ENCODE assay signal across 30 cellular contexts in the genomic region with DNA sequence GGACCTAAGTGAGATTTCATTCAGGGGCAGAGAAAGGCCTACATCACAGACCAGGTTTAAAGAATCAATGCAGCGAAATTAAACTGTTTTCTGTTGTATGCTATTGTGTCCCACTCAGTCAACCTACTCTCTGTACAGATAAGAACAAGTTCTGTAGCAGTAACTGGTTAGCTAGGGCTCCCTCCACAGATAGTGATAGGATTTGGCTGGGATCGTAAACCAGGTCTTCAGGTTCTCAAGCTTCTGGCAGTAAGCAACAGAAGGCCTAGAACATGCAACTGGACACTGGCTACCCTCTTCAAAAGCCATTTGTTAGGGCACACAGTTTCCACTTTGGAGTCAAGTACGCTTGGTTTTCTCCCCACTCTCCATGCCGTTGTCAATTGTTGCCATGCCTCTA.
"Had no signal": no experiment of that assay in that cellular context is flagged by ENCODE, and none has a peak within 500 bp of the region (broad histone marks: within the 10 kb centered on the region; RNA-seq: fewer than 3 reads in every experiment).

No MANE protein-coding gene starts in this region.

- H3K27ac ChIP-seq: KMS-11 had no signal

- H3K36me3 ChIP-seq: MG63 had no signal

- H3K4me2 ChIP-seq: KMS-11 had no signal

- H3K27me3 ChIP-seq: MG63 had no signal

- H3K9me3 ChIP-seq: MG63 had no signal

- H3K4me3 ChIP-seq: MG63 had no signal

- DNase-seq: Karpas-422, Kasumi-1, MG63, MM.1S, NCI-H1048, NCI-H1092, NCI-H1092 treated with DMSO at 0.1 percent for 48 hours, NCI-H1105, NCI-H1105 treated with DMSO at 0.1 percent for 48 hours, NCI-H1417 treated with DMSO at 0.1 percent for 48 hours, NCI-H1436, NCI-H1436 treated with DMSO at 0.1 percent for 48 hours, NCI-H1694, NCI-H1694 treated with DMSO at 0.1 percent for 48 hours, NCI-H187, NCI-H187 treated with DMSO at 0.1 percent for 48 hours, NCI-H1930, NCI-H2029, NCI-H2029 treated with DMSO at 0.1 percent for 48 hours, NCI-H2081, NCI-H2081 treated with DMSO at 0.1 percent for 48 hours, NCI-H2171, NCI-H2171 treated with DMSO at 0.1 percent for 48 hours, NCI-H2227 treated with DMSO at 0.1 percent for 48 hours, NCI-H226, NCI-H446, NCI-H446 treated with DMSO at 0.1 percent for 48 hours, NCI-H510A, NCI-H510A treated with DMSO at 0.1 percent for 48 hours had no signal

- H3K9ac ChIP-seq: KMS-11 had no signal
